ENCODE assay signal across 17 cellular contexts in genomic region chr11:45606514-45607024, GRCh38. TPM values are rescaled to one million over a fixed set of nuclear protein-coding genes. Genes with fewer than 3 reads are reported as not detected.
A peak's percentile ranks its signal among the peaks of the same experiment; 100 is the strongest.
DNase-seq lines count a peak whose midpoint lies in the region; ATAC-seq, FAIRE-seq and TF ChIP-seq lines count a peak whose summit lies in the region.
"Had no signal": no experiment of that assay in that cellular context is flagged by ENCODE, and none has a peak within 500 bp of the region (broad histone marks: within the 10 kb centered on the region; RNA-seq: fewer than 3 reads in every experiment).

No MANE protein-coding gene starts in this region.

- no peak overlapping the region for H3K23ac ChIP-seq in mesendoderm (ENCODE audit: low read length)

- H3K79me1 ChIP-seq in mesendoderm (ENCODE audit: low read length): no peaks in the 10 kb centered on the region

- no peak overlapping the region for H2AK5ac ChIP-seq in mesendoderm (ENCODE audit: low read length)

- no peak overlapping the region for H2BK15ac ChIP-seq in mesendoderm (replicated peaks; ENCODE audit: low read depth)

- 0 out of 2 replicates have a peak overlapping the region, but pooled peaks have one; percentile 5 for H3K4me3 ChIP-seq in HUES64 (ENCODE audit: low read length)
- H3K4me3 ChIP-seq in coronary artery: no peak overlapping the region
- no peak overlapping the region for H3K4me3 ChIP-seq in mesendoderm (ENCODE audit: low read length)
- H3K4me3 ChIP-seq in small intestine (ENCODE audit: low read depth in 1 of 2, low read length in 2 of 2): no peak overlapping the region
- no peak overlapping the region for H3K4me3 ChIP-seq in mucosa of descending colon
- H3K4me3 ChIP-seq: breast epithelium had no signal

- DNase-seq in DMS79 (lab: John Stamatoyannopoulos, UW): peak; percentile 36
- DNase-seq in coronary artery (ENCODE audit: low spot score): peak; percentile 35
- peak; percentile 82 for DNase-seq in mesendoderm
- no peak for DNase-seq in small intestine
- no peak for DNase-seq in mucosa of descending colon
- DNase-seq: activated CD4-positive, alpha-beta T cell treated with anti-CD3 and anti-CD28 coated beads for 4 hours; activated naive CD4-positive, alpha-beta T cell treated with anti-CD3 and anti-CD28 coated beads, Interleukin-2, amount 50 U/mL, for 16 hours; effector memory CD8-positive, alpha-beta T cell; Karpas-422; NCI-H2029; SIG-M5; T-helper 9 cell had no signal

- H3K27ac ChIP-seq in HUES64 (ENCODE audit: low read depth, low read length) (no peak overlapping the region), coronary artery (no peak overlapping the region), mesendoderm (ENCODE audit: low read depth, low read length) (no peak overlapping the region), small intestine (ENCODE audit: low read depth in 1 of 2, low read length in 1 of 2) (no peak overlapping the region)
- H3K27ac ChIP-seq: breast epithelium had no signal

- no peak overlapping the region for H3K18ac ChIP-seq in mesendoderm (ENCODE audit: low read length)

- no peak overlapping the region for H3K4me2 ChIP-seq in mesendoderm (ENCODE audit: low read length)

- H3K79me2 ChIP-seq in mesendoderm (ENCODE audit: control insufficient read depth, insufficient read depth, low read length): no peaks in the 10 kb centered on the region

- no peaks in the 10 kb centered on the region for H3K36me3 ChIP-seq in HUES64 (ENCODE audit: insufficient read depth, low read length)
- H3K36me3 ChIP-seq in mesendoderm (ENCODE audit: control insufficient read depth, insufficient read depth, low read length): no peaks in the 10 kb centered on the region
- no peaks in the 10 kb centered on the region for H3K36me3 ChIP-seq in small intestine (ENCODE audit: control insufficient read depth in 2 of 2, insufficient read depth in 2 of 2, low read length in 2 of 2)
- H3K36me3 ChIP-seq in mucosa of descending colon (ENCODE audit: low read depth): no peaks in the 10 kb centered on the region
- H3K36me3 ChIP-seq: breast epithelium had no signal

- H4K8ac ChIP-seq in mesendoderm (ENCODE audit: low read depth, low read length): no peak overlapping the region

- no peak for FAIRE-seq in small intestine (lab: Jason Lieb, UNC)
- FAIRE-seq: GM12891, keratinocyte had no signal

- no peak overlapping the region for H2BK120ac ChIP-seq in mesendoderm (ENCODE audit: low read depth, low read length)

- peaks cover 13% of the 10 kb centered on the region for H3K4me1 ChIP-seq in HUES64 (ENCODE audit: insufficient read depth, low read length)
- no peaks in the 10 kb centered on the region for H3K4me1 ChIP-seq in mesendoderm (ENCODE audit: control insufficient read depth, low read depth, low read length)
- no peaks in the 10 kb centered on the region for H3K4me1 ChIP-seq in small intestine (ENCODE audit: control insufficient read depth in 2 of 2, insufficient read depth in 1 of 2, low read depth in 1 of 2, low read length in 1 of 2)
- no peaks in the 10 kb centered on the region for H3K4me1 ChIP-seq in mucosa of descending colon (ENCODE audit: low read depth)
- H3K4me1 ChIP-seq: breast epithelium had no signal

- H3K9ac ChIP-seq in HUES64 (ENCODE audit: low read depth, low read length) (no peak overlapping the region), mesendoderm (ENCODE audit: low read length) (no peak overlapping the region)

- intact Hi-C loops in mucosa of descending colon (cut with DNase I, micrococcal nuclease): no loop called here

- H3K4ac ChIP-seq in mesendoderm (ENCODE audit: low read depth, low read length): no peak overlapping the region

- WGBS in HUES64: 15% methylated on average over 7 of the region's 7 CpGs
- WGBS in mesendoderm (ENCODE audit: extremely low coverage, insufficient coverage, low lambda C conversion rate): no CpG with 5 or more reads among the region's 7 CpGs
- WGBS in small intestine, 3 donors: 15 to 27% (median 18%) methylated on average over 7 of the region's 7 CpGs

- TF ChIP-seq CTCF in coronary artery (IDR thresholded peaks at IDR 0.05): no peak
- TF ChIP-seq CTCF in mucosa of descending colon (IDR thresholded peaks at IDR 0.05): no peak

- H3K27me3 ChIP-seq in HUES64 (ENCODE audit: insufficient read depth, low read length) (no peaks in the 10 kb centered on the region), mesendoderm (ENCODE audit: insufficient read depth, low read length, poor library complexity) (no peaks in the 10 kb centered on the region), small intestine (ENCODE audit: control insufficient read depth in 2 of 2, insufficient read depth in 2 of 2, low read length in 2 of 2) (peaks cover 0 to 4% of the 10 kb centered on the region in 2 donors)

- H3K56ac ChIP-seq in mesendoderm (ENCODE audit: low read length): peak overlapping the region; percentile 35

- no peak overlapping the region for H2BK5ac ChIP-seq in mesendoderm (ENCODE audit: low read length)

- H4K5ac ChIP-seq in mesendoderm (ENCODE audit: low read length): no peak overlapping the region

- H3K9me3 ChIP-seq in HUES64 (ENCODE audit: insufficient read depth, low read depth, low read length) (no peaks in the 10 kb centered on the region), small intestine (ENCODE audit: control insufficient read depth, low read depth) (no peaks in the 10 kb centered on the region), mucosa of descending colon (no peaks in the 10 kb centered on the region)
- H3K9me3 ChIP-seq: breast epithelium had no signal

- ATAC-seq in GM18873 (IDR thresholded peaks at IDR 0.05; ENCODE audit: low FRiP score, unreplicated experiment) (no peak), mucosa of descending colon (no peak)
- ATAC-seq: effector memory CD8-positive, alpha-beta T cell had no signal

RNA-seq across cellular contexts. Expression of gene CHST1, which starts 58.9 kb away (rescaled TPM):
- polyA plus RNA-seq in HUES64 (2013, experiment 1 of 2): 0.55 TPM
- 1.1 TPM for polyA plus RNA-seq in HUES64 (2013, experiment 2 of 2)
- 0.53 TPM for polyA plus RNA-seq in mesendoderm (2013, experiment 1 of 2)
- 0.55 TPM for polyA plus RNA-seq in mesendoderm (2013, experiment 2 of 2)
- 1 to 10 TPM in 1 of 3 donors, under 1 TPM in 1, not detected in 1; 0.27 to 1.1 TPM for polyA plus RNA-seq in small intestine
- total RNA-seq in mucosa of descending colon: 1 to 10 TPM in 2 of 3 donors, under 1 TPM in 1; 0.58 to 2.8 (median 1.4) TPM
- polyA plus RNA-seq: keratinocyte had no signal

Comparison
In these comparisons a context has a peak if more than half of its experiments do, and no peak if none do; other contexts are left out.
1. DNase-seq: peak in DMS79 (single experiment), coronary artery (single experiment) and mesendoderm (single experiment); none in small intestine (single experiment) and mucosa of descending colon (0 of 3).